1 cellular context compared by ENCODE assay signal in genomic region chr9:69213647-69214046, GRCh38.
TF ChIP-seq lines count a peak whose summit lies in the region.

No MANE protein-coding gene starts in this region.

TF ChIP-seq in GM23338, 12 proteins besides CTCF, POLR2A, EP300 and RAD21 (continued from another document):
- TF ChIP-seq ETS1 (IDR thresholded peaks at IDR 0.05) (no peak), POLR2AphosphoS5 (IDR thresholded peaks at IDR 0.05; ENCODE audit: low read depth) (no peak), EZH2 (IDR thresholded peaks at IDR 0.05; ENCODE audit: low read depth, unreplicated experiment) (no peak)
